ENCODE assay signal across 22 cellular contexts in the genomic region with DNA sequence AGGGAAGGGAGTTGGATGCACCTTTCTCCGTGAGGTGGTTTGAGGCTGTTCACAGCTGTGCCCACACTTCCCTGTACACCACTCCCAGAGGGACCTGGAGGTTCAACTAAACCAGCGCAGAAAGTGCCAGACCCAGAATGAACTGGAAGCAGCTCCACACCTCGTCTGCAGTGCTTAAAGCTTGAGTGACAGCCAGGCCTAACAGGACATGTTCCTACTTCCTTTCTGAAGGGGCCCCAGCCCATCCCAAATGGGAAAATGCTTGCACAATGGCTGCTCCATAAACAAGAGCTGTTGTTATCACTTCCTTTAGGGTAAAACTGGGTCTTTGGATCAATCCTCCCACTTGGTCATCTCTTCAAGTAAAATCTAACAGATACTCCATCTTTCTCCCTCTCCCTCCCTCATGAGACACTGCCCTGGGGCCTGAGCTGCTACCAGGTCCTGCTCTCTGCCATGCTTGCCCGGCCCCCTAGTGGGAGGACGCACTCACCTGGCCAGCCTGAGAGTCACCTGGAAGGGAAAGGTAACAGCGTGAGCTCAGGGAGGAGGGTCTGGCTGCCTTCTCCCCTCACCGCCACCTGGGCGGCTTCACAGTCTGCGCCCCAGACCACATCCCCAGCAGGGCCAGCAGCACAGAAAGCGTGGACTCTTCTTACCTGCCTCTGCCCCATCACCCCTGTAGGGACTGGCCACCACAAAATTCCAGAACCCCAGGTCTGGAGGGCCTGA. TPM values are rescaled to one million over a fixed set of nuclear protein-coding genes. Genes with fewer than 3 reads are reported as not detected.
DNase-seq lines count a peak whose midpoint lies in the region; ATAC-seq and TF ChIP-seq lines count a peak whose summit lies in the region.
"Had no signal": no experiment of that assay in that cellular context is flagged by ENCODE, and none has a peak within 500 bp of the region (broad histone marks: within the 10 kb centered on the region; RNA-seq: fewer than 3 reads in every experiment).

No MANE protein-coding gene starts in this region.

- H3K79me2 ChIP-seq in GM23338 (replicated peaks; ENCODE audit: insufficient read depth) = no peaks in the 10 kb centered on the region

- no peaks in the 10 kb centered on the region for H3K9me2 ChIP-seq in GM23338 (ENCODE audit: insufficient read depth)

- peaks cover 15% of the 10 kb centered on the region for H3K4me1 Mint-ChIP-seq in GM23338
- no peaks in the 10 kb centered on the region for H3K4me1 Mint-ChIP-seq in CD4-positive, alpha-beta T cell (ENCODE audit: low read depth)
- H3K4me1 Mint-ChIP-seq: activated naive CD8-positive, alpha-beta T cell treated with anti-CD3 and anti-CD28 coated beads, Interleukin-2, amount 50 U/mL, for 24 hours; CD4-positive, CD25-positive, alpha-beta regulatory T cell had no signal

- peaks cover 10% of the 10 kb centered on the region for H3K27me3 Mint-ChIP-seq in GM23338 (ENCODE audit: insufficient read depth, low read depth, poor library complexity)
- no peaks in the 10 kb centered on the region for H3K27me3 Mint-ChIP-seq in CD4-positive, alpha-beta T cell

- no peak overlapping the region for H3K4me3 Mint-ChIP-seq in GM23338
- no peak overlapping the region for H3K4me3 Mint-ChIP-seq in CD4-positive, alpha-beta T cell
- H3K4me3 Mint-ChIP-seq: activated B cell treated with CpG ODN at 0.5 μM for 24 hours; activated CD4-positive, alpha-beta memory T cell treated with anti-CD3 and anti-CD28 coated beads for 36 hours; activated naive CD8-positive, alpha-beta T cell treated with anti-CD3 and anti-CD28 coated beads, Interleukin-2, amount 50 U/mL, for 24 hours; CD4-positive, CD25-positive, alpha-beta regulatory T cell; dendritic cell treated with granulocyte-macrophage colony-stimulating factor and Interleukin-4, amounts not matched to agents 40 ng/mL and 50 ng/mL, for 4 days had no signal

- no peak overlapping the region for H3K27ac Mint-ChIP-seq in GM23338
- H3K27ac Mint-ChIP-seq in CD4-positive, alpha-beta T cell = no peak overlapping the region
- H3K27ac Mint-ChIP-seq: activated B cell treated with CpG ODN at 0.5 μM for 24 hours; activated CD4-positive, alpha-beta memory T cell treated with anti-CD3 and anti-CD28 coated beads for 36 hours; activated naive CD8-positive, alpha-beta T cell treated with anti-CD3 and anti-CD28 coated beads, Interleukin-2, amount 50 U/mL, for 24 hours; dendritic cell treated with granulocyte-macrophage colony-stimulating factor and Interleukin-4, amounts not matched to agents 40 ng/mL and 50 ng/mL, for 4 days had no signal

- BruUV-seq in A673 (replicated peaks; lab: Mats Ljungman, UMichigan) = no TSS peak

- peak; percentile 47 for ATAC-seq in GM23338
- no peak for ATAC-seq in CD4-positive, alpha-beta T cell (ENCODE audit: poor library complexity)
- ATAC-seq in body of pancreas = no peak
- ATAC-seq: activated naive CD8-positive, alpha-beta T cell treated with anti-CD3 and anti-CD28 coated beads, Interleukin-2, amount 50 U/mL, for 24 hours; left colon had no signal

- H2AFZ ChIP-seq in GM23338 = peak overlapping the region; percentile 76; the same call in 1 of the 2 replicates

- H3K27me3 ChIP-seq in BLaER1 = no peaks in the 10 kb centered on the region
- H3K27me3 ChIP-seq in GM23338 (ENCODE audit: insufficient read depth) = no peaks in the 10 kb centered on the region
- no peaks in the 10 kb centered on the region for H3K27me3 ChIP-seq in CD4-positive, alpha-beta T cell (ENCODE audit: control insufficient read depth, insufficient read depth, low read length)
- H3K27me3 ChIP-seq in A673 (replicated peaks; ENCODE audit: insufficient read depth, low read depth, low read length, poor library complexity) = no peaks in the 10 kb centered on the region
- H3K27me3 ChIP-seq in body of pancreas = no peaks in the 10 kb centered on the region
- H3K27me3 ChIP-seq: SJSA1 had no signal

- H3K36me3 ChIP-seq in BLaER1 (no peaks in the 10 kb centered on the region), GM23338 (ENCODE audit: insufficient read depth) (no peaks in the 10 kb centered on the region), A673 (ENCODE audit: insufficient read depth, low read length, poor library complexity, severe bottlenecking) (no peaks in the 10 kb centered on the region), body of pancreas (replicated peaks in 1 of 2; ENCODE audit: insufficient read depth in 1 of 2, low read depth in 2 of 2) (no peaks in the 10 kb centered on the region)
- H3K36me3 ChIP-seq: HAP-1, SJSA1 had no signal

- H4K20me1 ChIP-seq in BLaER1 (no peaks in the 10 kb centered on the region), GM23338 (replicated peaks; ENCODE audit: insufficient read depth) (no peaks in the 10 kb centered on the region)

- CTCF ChIA-PET in RWPE1 (lab: Yijun Ruan, JAX) = interaction anchor here (0.6 kb wide), 1 partner anchor 111 kb away, joined by 3 read pairs; no protein-coding TSS in a partner anchor
- CTCF ChIA-PET in CD4-positive, alpha-beta T cell (lab: Charles Lee) = no interaction called here
- CTCF ChIA-PET in A673 (lab: Charles Lee) = no interaction called here

- H3K4me1 ChIP-seq in BLaER1 (peaks cover 26% of the 10 kb centered on the region), GM23338 (ENCODE audit: insufficient read depth) (no peaks in the 10 kb centered on the region), A673 (ENCODE audit: insufficient read depth, low read length, poor library complexity, severe bottlenecking) (no peaks in the 10 kb centered on the region), body of pancreas (no peaks in the 10 kb centered on the region)

- no peaks in the 10 kb centered on the region for H3K36me3 Mint-ChIP-seq in GM23338 (ENCODE audit: low read depth)
- H3K36me3 Mint-ChIP-seq in CD4-positive, alpha-beta T cell (ENCODE audit: low read depth) = no peaks in the 10 kb centered on the region
- H3K36me3 Mint-ChIP-seq: activated CD4-positive, alpha-beta memory T cell treated with anti-CD3 and anti-CD28 coated beads for 36 hours; CD4-positive, CD25-positive, alpha-beta regulatory T cell had no signal

- peak; percentile 35 to 38; a peak in 2 of 4 replicates for TF ChIP-seq CTCF in GM23338 (conservative IDR thresholded peaks at IDR 0.05; ENCODE audit: low read depth in 2 of 2)
- TF ChIP-seq CTCF in RWPE1 (conservative IDR thresholded peaks at IDR 0.05; ENCODE audit: low read depth) = no peak
- no peak for TF ChIP-seq CTCF in fibroblast of pulmonary artery (IDR thresholded peaks at IDR 0.05; ENCODE audit: low read length, missing control alignments)
- no peak for TF ChIP-seq CTCF in CD4-positive, alpha-beta T cell (IDR thresholded peaks at IDR 0.05)
- TF ChIP-seq CTCF in A673 (conservative IDR thresholded peaks at IDR 0.05; ENCODE audit: low read depth, low read length) = no peak
- no peak for TF ChIP-seq CTCF in body of pancreas (IDR thresholded peaks at IDR 0.05)

- POLR2A ChIA-PET in RWPE1 (lab: Yijun Ruan, JAX; ENCODE audit: low non-redundant PET) = no interaction called here
- POLR2A ChIA-PET in CD4-positive, alpha-beta T cell (lab: Charles Lee) = no interaction called here
- POLR2A ChIA-PET in A673 (lab: Charles Lee; ENCODE audit: low non-redundant PET) = no interaction called here

- H3F3A ChIP-seq in GM23338 (replicated peaks; ENCODE audit: low read depth) = no peaks in the 10 kb centered on the region

- peak; percentile 50 for DNase-seq in GM23338 (ENCODE audit: low spot score)
- no peak for DNase-seq in RWPE1 (ENCODE audit: low spot score)
- DNase-seq in fibroblast of pulmonary artery (ENCODE audit: low read depth) = peak; percentile 20
- no peak for DNase-seq in CD4-positive, alpha-beta T cell
- no peak for DNase-seq in A673 (ENCODE audit: low spot score)
- no peak for DNase-seq in body of pancreas
- DNase-seq: activated B cell treated with CpG ODN at 0.5 μM for 24 hours; activated CD4-positive, alpha-beta memory T cell treated with anti-CD3 and anti-CD28 coated beads for 36 hours; activated naive CD8-positive, alpha-beta T cell treated with anti-CD3 and anti-CD28 coated beads, Interleukin-2, amount 50 U/mL, for 24 hours; CD4-positive, CD25-positive, alpha-beta regulatory T cell; GDM1; Kasumi-1; left colon; mesendoderm; NCI-H1048; NCI-H2029 treated with DMSO at 0.1 percent for 48 hours; occipital lobe; T-helper 2 cell had no signal

- H3K4me2 ChIP-seq in BLaER1 (peak overlapping the region; percentile 20; the same call in 1 of the 2 replicates), GM23338 (no peak overlapping the region)

- no peak overlapping the region for H3K9ac ChIP-seq in BLaER1

- 87 to 93% methylated on average over 3 to 10 of the region's 10 CpGs for WGBS in body of pancreas, 2 donors

- no peak for TF ChIP-seq POLR2A in body of pancreas (IDR thresholded peaks at IDR 0.05)

- no peak overlapping the region for H3K4me3 ChIP-seq in BLaER1
- no peak overlapping the region for H3K4me3 ChIP-seq in GM23338
- no peak overlapping the region for H3K4me3 ChIP-seq in fibroblast of pulmonary artery (replicated peaks; ENCODE audit: low read depth, low read length)
- H3K4me3 ChIP-seq in A673 (ENCODE audit: low read depth, low read length, poor library complexity, severe bottlenecking) = no peak overlapping the region
- no peak overlapping the region for H3K4me3 ChIP-seq in body of pancreas
- H3K4me3 ChIP-seq: HAP-1, SJSA1 had no signal

- intact Hi-C loops in CD4-positive, alpha-beta T cell (cut with DNase I, micrococcal nuclease) = no loop called here
- intact Hi-C loops in A673 (cut with micrococcal nuclease; ENCODE audit: unreplicated experiment) = no loop called here
- intact Hi-C loops in body of pancreas (cut with DNase I) = no loop called here

- H3K27ac ChIP-seq in BLaER1 = no peak overlapping the region
- no peak overlapping the region for H3K27ac ChIP-seq in GM23338 (ENCODE audit: low read depth)
- H3K27ac ChIP-seq in RWPE1 = peak overlapping the region; percentile 39
- H3K27ac ChIP-seq in CD4-positive, alpha-beta T cell (ENCODE audit: low read depth, low read length) = no peak overlapping the region
- no peak overlapping the region for H3K27ac ChIP-seq in A673 (ENCODE audit: low read depth, low read length, poor library complexity, severe bottlenecking)
- H3K27ac ChIP-seq in body of pancreas = no peak overlapping the region
- H3K27ac ChIP-seq: SJSA1 had no signal

- no peaks in the 10 kb centered on the region for H3K9me3 Mint-ChIP-seq in GM23338
- H3K9me3 Mint-ChIP-seq in CD4-positive, alpha-beta T cell = no peaks in the 10 kb centered on the region
- H3K9me3 Mint-ChIP-seq: activated B cell treated with CpG ODN at 0.5 μM for 24 hours; activated CD4-positive, alpha-beta memory T cell treated with anti-CD3 and anti-CD28 coated beads for 36 hours; activated naive CD8-positive, alpha-beta T cell treated with anti-CD3 and anti-CD28 coated beads, Interleukin-2, amount 50 U/mL, for 24 hours; dendritic cell treated with granulocyte-macrophage colony-stimulating factor and Interleukin-4, amounts not matched to agents 40 ng/mL and 50 ng/mL, for 4 days had no signal

- H3K9me3 ChIP-seq in BLaER1 = no peaks in the 10 kb centered on the region
- no peaks in the 10 kb centered on the region for H3K9me3 ChIP-seq in CD4-positive, alpha-beta T cell (ENCODE audit: control insufficient read depth, low read length)
- no peaks in the 10 kb centered on the region for H3K9me3 ChIP-seq in A673 (ENCODE audit: low read depth, low read length, poor library complexity, severe bottlenecking)
- H3K9me3 ChIP-seq in body of pancreas = no peaks in the 10 kb centered on the region
- H3K9me3 ChIP-seq: HAP-1, SJSA1 had no signal

RNA-seq across cellular contexts. Expression of a gene that starts 33.5 kb away (rescaled TPM):
- total RNA-seq in GM23338 (2014; rRNA removed; shearing (Covaris generic)) = 24.9 and 44.0 TPM in 2 replicates
- 156 and 171 TPM in 2 replicates for polyA plus RNA-seq in GM23338 (2016; fragmentation: Nextera tagmentation; extraction: Ambion mirVana)
- total RNA-seq in CD4-positive, alpha-beta T cell = 10 to 100 TPM; 22.5 to 23.7 TPM
- total RNA-seq in A673 (2021) = 25.5 and 26.3 TPM in 2 replicates
- total RNA-seq in body of pancreas = 10 to 100 TPM in 1 of 2 donors, 1 to 10 TPM in 1; 4.3 to 17.6 TPM

RNA-seq across cellular contexts. Expression of a gene that starts 33.9 kb away (rescaled TPM):
- total RNA-seq in GM23338 (2014; rRNA removed; shearing (Covaris generic)) = 287 and 331 TPM in 2 replicates
- 344 and 354 TPM in 2 replicates for polyA plus RNA-seq in GM23338 (2016; fragmentation: Nextera tagmentation; extraction: Ambion mirVana)
- 10 to 100 TPM; 32.5 to 36.8 TPM for total RNA-seq in CD4-positive, alpha-beta T cell
- total RNA-seq in A673 (2021) = 55.1 and 68.8 TPM in 2 replicates
- 100 to 1,000 TPM in 1 of 2 donors, 10 to 100 TPM in 1; 97.5 to 130 TPM for total RNA-seq in body of pancreas

Comparison
In these comparisons a context has a peak if more than half of its experiments do, and no peak if none do; other contexts are left out.
1. DNase-seq: peak in GM23338 (single experiment) and fibroblast of pulmonary artery (single experiment); none in RWPE1 (single experiment), CD4-positive, alpha-beta T cell (0 of 10), A673 (single experiment) and body of pancreas (0 of 4).
2. CTCF ChIP-seq: peak in GM23338 (2 of 2); none in RWPE1 (single experiment), fibroblast of pulmonary artery (single experiment), CD4-positive, alpha-beta T cell (single experiment), A673 (single experiment) and body of pancreas (0 of 7).